In the genomic region with DNA sequence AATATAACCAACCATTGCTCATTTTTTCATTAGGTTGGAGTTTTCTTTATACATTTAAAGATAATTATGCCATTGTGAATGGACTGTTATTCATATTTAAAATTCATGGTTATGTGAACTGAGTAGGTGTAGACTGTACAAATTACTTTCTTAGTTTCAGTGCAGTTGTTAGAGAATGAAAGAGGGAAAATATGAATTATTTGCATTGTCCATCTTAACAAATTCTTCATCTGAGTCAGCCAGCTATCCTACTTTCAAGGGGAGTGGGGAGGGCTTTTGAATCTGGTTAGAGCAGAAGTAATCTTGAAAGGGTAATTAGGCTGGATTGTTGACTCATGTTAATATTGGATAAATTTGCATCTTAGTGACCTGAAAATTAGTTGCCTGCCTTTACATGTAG, we compare ENCODE assay signal across 30 cellular contexts. TPM values are rescaled to one million over a fixed set of nuclear protein-coding genes. Genes with fewer than 3 reads are reported as not detected.
DNase-seq lines count a peak whose midpoint lies in the region; ATAC-seq and TF ChIP-seq lines count a peak whose summit lies in the region.
"Had no signal": no experiment of that assay in that cellular context is flagged by ENCODE, and none has a peak within 500 bp of the region (broad histone marks: within the 10 kb centered on the region; RNA-seq: fewer than 3 reads in every experiment).

No MANE protein-coding gene starts in this region.

- TF ChIP-seq EP300 in esophagus muscularis mucosa (IDR thresholded peaks at IDR 0.05), result no peak
- TF ChIP-seq EP300 in upper lobe of left lung (IDR thresholded peaks at IDR 0.05), result no peak

- H3K27me3 ChIP-seq in HUES64 (ENCODE audit: insufficient read depth, low read length), result no peaks in the 10 kb centered on the region
- no peaks in the 10 kb centered on the region for H3K27me3 ChIP-seq in esophagus muscularis mucosa
- H3K27me3 ChIP-seq in upper lobe of left lung, result no peaks in the 10 kb centered on the region
- H3K27me3 ChIP-seq: ascending aorta, BE2C, esophagus squamous epithelium, stomach, tibial nerve had no signal

- no peaks in the 10 kb centered on the region for H3K9me3 Mint-ChIP-seq in activated T-cell treated with anti-CD3 and anti-CD28 coated beads, Interleukin-2, amount 50 U/mL, for 72 hours
- H3K9me3 Mint-ChIP-seq in activated T-cell treated with anti-CD3 and anti-CD28 coated beads, Interleukin-2, amount 50 U/mL, for 24 hours, result no peaks in the 10 kb centered on the region
- H3K9me3 Mint-ChIP-seq: activated B cell treated with CpG ODN at 0.5 μM for 24 hours; activated T-helper 2 cell treated with anti-CD3 and anti-CD28 coated beads, Interferon-gamma antibody, Interleukin-2, Interleukin-4, amounts not matched to agents 10 μg/mL and 5 μg/mL and 100 μg/mL, durations not matched to agents 14 hours and 24 hours and 36 hours; endodermal cell; nephron progenitor cell had no signal

- H3K27me3 Mint-ChIP-seq in activated T-cell treated with anti-CD3 and anti-CD28 coated beads, Interleukin-2, amount 50 U/mL, for 72 hours (ENCODE audit: low read depth), result no peaks in the 10 kb centered on the region
- no peaks in the 10 kb centered on the region for H3K27me3 Mint-ChIP-seq in activated T-cell treated with anti-CD3 and anti-CD28 coated beads, Interleukin-2, amount 50 U/mL, for 24 hours
- H3K27me3 Mint-ChIP-seq: activated B cell treated with CpG ODN at 0.5 μM for 24 hours; activated naive CD8-positive, alpha-beta T cell had no signal

- TF ChIP-seq CTCF in fibroblast of the aortic adventitia (IDR thresholded peaks at IDR 0.05; ENCODE audit: insufficient read depth, low read length) (no peak), esophagus muscularis mucosa (IDR thresholded peaks at IDR 0.05) (no peak), upper lobe of left lung (IDR thresholded peaks at IDR 0.05) (no peak)

- TF ChIP-seq POLR2A in esophagus muscularis mucosa (IDR thresholded peaks at IDR 0.05; ENCODE audit: low read depth) (no peak), upper lobe of left lung (IDR thresholded peaks at IDR 0.05) (no peak)

- H3K36me3 ChIP-seq in HUES64 (ENCODE audit: insufficient read depth, low read length) (no peaks in the 10 kb centered on the region), esophagus muscularis mucosa (no peaks in the 10 kb centered on the region), upper lobe of left lung (no peaks in the 10 kb centered on the region)
- H3K36me3 ChIP-seq: ascending aorta, BE2C, esophagus squamous epithelium, HAP-1, stomach, tibial nerve had no signal

- H3K27ac ChIP-seq in HUES64 (ENCODE audit: low read depth, low read length), result peak overlapping the region; percentile 89; the same call in 1 of the 2 replicates
- H3K27ac ChIP-seq in esophagus muscularis mucosa (replicated peaks in 1 of 4), result no peak overlapping the region
- H3K27ac ChIP-seq in upper lobe of left lung, result no peak overlapping the region
- H3K27ac ChIP-seq: ascending aorta, esophagus squamous epithelium, stomach, tibial nerve had no signal

- DNase-seq in activated T-cell treated with anti-CD3 and anti-CD28 coated beads, Interleukin-2, amount 50 U/mL, for 72 hours, result no peak
- no peak for DNase-seq in activated T-cell treated with anti-CD3 and anti-CD28 coated beads, Interleukin-2, amount 50 U/mL, for 24 hours
- no peak for DNase-seq in fibroblast of the aortic adventitia (ENCODE audit: low read depth)
- DNase-seq in glomerular visceral epithelial cell (ENCODE audit: extremely low spot score), result no peak
- no peak for DNase-seq in esophagus muscularis mucosa (ENCODE audit: extremely low spot score)
- no peak for DNase-seq in upper lobe of left lung
- DNase-seq in amygdala (lab: John Stamatoyannopoulos, UW), result no peak
- DNase-seq: activated B cell treated with CpG ODN at 0.5 μM for 24 hours; activated CD4-positive, alpha-beta T cell treated with anti-CD3 and anti-CD28 coated beads, Interleukin-2, amount 50 U/mL, for 4 hours; activated CD8-positive, alpha-beta memory T cell treated with anti-CD3 and anti-CD28 coated beads, Interleukin-2, amount 50 U/mL, for 4 hours; BE2C; caudate nucleus; DMS53; endodermal cell; esophagus squamous epithelium; kidney; mucosa of descending colon; NCI-H1048; NCI-H187; nephron progenitor cell; posterior cingulate gyrus; stomach; T1000 had no signal

- no peak overlapping the region for H3K4me3 Mint-ChIP-seq in activated T-cell treated with anti-CD3 and anti-CD28 coated beads, Interleukin-2, amount 50 U/mL, for 72 hours
- no peak overlapping the region for H3K4me3 Mint-ChIP-seq in activated T-cell treated with anti-CD3 and anti-CD28 coated beads, Interleukin-2, amount 50 U/mL, for 24 hours
- H3K4me3 Mint-ChIP-seq: activated B cell treated with CpG ODN at 0.5 μM for 24 hours; activated naive CD8-positive, alpha-beta T cell; nephron progenitor cell had no signal

- peak overlapping the region; percentile 47 for H3K27ac Mint-ChIP-seq in activated T-cell treated with anti-CD3 and anti-CD28 coated beads, Interleukin-2, amount 50 U/mL, for 72 hours
- no peak overlapping the region for H3K27ac Mint-ChIP-seq in activated T-cell treated with anti-CD3 and anti-CD28 coated beads, Interleukin-2, amount 50 U/mL, for 24 hours
- H3K27ac Mint-ChIP-seq: activated B cell treated with CpG ODN at 0.5 μM for 24 hours; activated naive CD8-positive, alpha-beta T cell; activated T-helper 2 cell treated with anti-CD3 and anti-CD28 coated beads, Interferon-gamma antibody, Interleukin-2, Interleukin-4, amounts not matched to agents 10 μg/mL and 5 μg/mL and 100 μg/mL, durations not matched to agents 14 hours and 24 hours and 36 hours; endodermal cell; nephron progenitor cell had no signal

- intact Hi-C loops in esophagus muscularis mucosa (cut with DNase I), result loop anchor here (5.0 kb wide), 1 partner anchor 74 kb away; no protein-coding TSS in a partner anchor

- peaks cover 0 to 5% of the 10 kb centered on the region in 2 donors for H3K36me3 Mint-ChIP-seq in activated T-cell treated with anti-CD3 and anti-CD28 coated beads, Interleukin-2, amount 50 U/mL, for 72 hours (ENCODE audit: insufficient read depth in 2 of 2)
- H3K36me3 Mint-ChIP-seq in activated T-cell treated with anti-CD3 and anti-CD28 coated beads, Interleukin-2, amount 50 U/mL, for 24 hours (ENCODE audit: low read depth), result peaks cover 6% of the 10 kb centered on the region
- H3K36me3 Mint-ChIP-seq: activated naive CD8-positive, alpha-beta T cell had no signal

- H3K4me1 ChIP-seq in HUES64 (ENCODE audit: insufficient read depth, low read length) (peaks cover 84% of the 10 kb centered on the region), esophagus muscularis mucosa (peaks cover 54 to 84% (median 81%) of the 10 kb centered on the region in 4 donors), upper lobe of left lung (peaks cover 25 to 61% (median 55%) of the 10 kb centered on the region in 4 donors)

- H3K4me3 ChIP-seq in HUES64 (ENCODE audit: low read length), result peak overlapping the region; percentile 45; the same call in 1 of the 2 replicates
- peak overlapping the region; percentile 26 for H3K4me3 ChIP-seq in fibroblast of the aortic adventitia (ENCODE audit: low read depth, low read length)
- H3K4me3 ChIP-seq in esophagus muscularis mucosa, result no peak overlapping the region
- no peak overlapping the region for H3K4me3 ChIP-seq in upper lobe of left lung
- H3K4me3 ChIP-seq: ascending aorta, esophagus squamous epithelium, HAP-1, mucosa of descending colon, stomach, tibial nerve had no signal

- H3K9ac ChIP-seq in HUES64 (ENCODE audit: low read depth, low read length), result peak overlapping the region; percentile 61; the same call in 1 of the 2 replicates

- no peak for ATAC-seq in activated T-cell treated with anti-CD3 and anti-CD28 coated beads, Interleukin-2, amount 50 U/mL, for 72 hours (replicated peaks in 1 of 2)
- no peak for ATAC-seq in upper lobe of left lung (ENCODE audit: low FRiP score in 2 of 2)
- ATAC-seq: mucosa of descending colon, sciatic nerve had no signal

- H3K4me1 Mint-ChIP-seq in activated T-cell treated with anti-CD3 and anti-CD28 coated beads, Interleukin-2, amount 50 U/mL, for 72 hours (ENCODE audit: low read depth), result peaks cover 50% of the 10 kb centered on the region
- peaks cover 52% of the 10 kb centered on the region for H3K4me1 Mint-ChIP-seq in activated T-cell treated with anti-CD3 and anti-CD28 coated beads, Interleukin-2, amount 50 U/mL, for 24 hours (ENCODE audit: low read depth)

- H3K9me3 ChIP-seq in HUES64 (ENCODE audit: insufficient read depth, low read depth, low read length) (no peaks in the 10 kb centered on the region), esophagus muscularis mucosa (no peaks in the 10 kb centered on the region), upper lobe of left lung (no peaks in the 10 kb centered on the region)
- H3K9me3 ChIP-seq: ascending aorta, BE2C, esophagus squamous epithelium, HAP-1, mucosa of descending colon, stomach, tibial nerve had no signal

RNA-seq across cellular contexts. Expression of gene SOCS5, which starts 4.5 kb away (rescaled TPM):
- total RNA-seq in activated T-cell treated with anti-CD3 and anti-CD28 coated beads, Interleukin-2, amount 50 U/mL, for 72 hours, result 1 to 10 TPM; 7.1 to 7.4 TPM
- polyA plus RNA-seq in HUES64 (2013, experiment 1 of 2), result 12.7 TPM
- polyA plus RNA-seq in HUES64 (2013, experiment 2 of 2), result 12.8 TPM
- total RNA-seq in fibroblast of the aortic adventitia (ENCODE audit: low replicate concordance), result 147 and 155 TPM in 2 replicates
- total RNA-seq in esophagus muscularis mucosa, result 10 to 100 TPM; 47.2 to 73.5 (median 59.5) TPM
- total RNA-seq in upper lobe of left lung, result 10 to 100 TPM; 18.8 to 41.2 (median 22.1) TPM

Comparison
In these comparisons a context has a peak if more than half of its experiments do, and no peak if none do; other contexts are left out.
1. H3K4me3 ChIP-seq: peak in HUES64 (single experiment) and fibroblast of the aortic adventitia (single experiment); none in esophagus muscularis mucosa (0 of 4) and upper lobe of left lung (0 of 4).